In genomic region chr9:98118640-98119601, GRCh38 we compare ENCODE assay signal across 8 cellular contexts. TPM values are rescaled to one million over a fixed set of nuclear protein-coding genes. Genes with fewer than 3 reads are reported as not detected.
DNase-seq lines count a peak whose midpoint lies in the region; ATAC-seq and TF ChIP-seq lines count a peak whose summit lies in the region.

Gene TRIM14 (minus strand): TSS chr9:98119222. CDS start chr9:98119188, 34 bp downstream.

- intact Hi-C loops in activated CD4-positive, alpha-beta memory T cell treated with anti-CD3 and anti-CD28 coated beads for 36 hours (cut with micrococcal nuclease), result loop anchor here (1.0 to 5.0 kb wide), 6 partner anchors 11 to 136 kb away; partner anchors contain the start of gene TBC1D2

- peak; percentile 45 for ATAC-seq in HG02973 (IDR thresholded peaks at IDR 0.05; ENCODE audit: unreplicated experiment)
- peak; percentile 74 for ATAC-seq in stimulated activated effector memory CD8-positive, alpha-beta T cell treated with anti-CD3 and anti-CD28 coated beads, Interleukin-12 subunit alpha, Interleukin-12 subunit beta, amount 100 ng/mL, for 72 hours

- CTCF ChIA-PET in activated CD4-positive, alpha-beta memory T cell treated with anti-CD3 and anti-CD28 coated beads for 36 hours (lab: Charles Lee), result interaction anchor here (0.8 to 3.4 kb wide), 19 partner anchors 8 to 145 kb away, joined by 3 to 22 read pairs (median 5); partner anchors contain the start of genes CORO2A and TBC1D2

- peak; percentile 33 for TF ChIP-seq CTCF in endodermal cell (conservative IDR thresholded peaks at IDR 0.05)
- no peak for TF ChIP-seq CTCF in mesothelial cell of epicardium (IDR thresholded peaks at IDR 0.05; ENCODE audit: unreplicated experiment)

- POLR2A ChIA-PET in activated CD4-positive, alpha-beta memory T cell treated with anti-CD3 and anti-CD28 coated beads for 36 hours (lab: Charles Lee), result interaction anchor here (0.9 to 2.3 kb wide), 13 partner anchors 9 to 197 kb away, joined by 3 to 26 read pairs (median 4); partner anchors contain the start of genes CORO2A, NANS, TBC1D2 and TRMO

- H3K36me3 ChIP-seq in endodermal cell (ENCODE audit: control insufficient read depth, insufficient read depth, low read length), result no peaks in the 10 kb centered on the region

- H3K9me3 Mint-ChIP-seq in activated CD4-positive, alpha-beta memory T cell treated with anti-CD3 and anti-CD28 coated beads for 36 hours, result no peaks in the 10 kb centered on the region
- H3K9me3 Mint-ChIP-seq in endodermal cell, result no peaks in the 10 kb centered on the region
- H3K9me3 Mint-ChIP-seq in mesothelial cell of epicardium, result no peaks in the 10 kb centered on the region
- no peaks in the 10 kb centered on the region for H3K9me3 Mint-ChIP-seq in stimulated activated effector memory CD8-positive, alpha-beta T cell treated with anti-CD3 and anti-CD28 coated beads, Interleukin-12 subunit alpha, Interleukin-12 subunit beta, amount 100 ng/mL, for 72 hours

- no peaks in the 10 kb centered on the region for H3K27me3 ChIP-seq in endodermal cell (ENCODE audit: control insufficient read depth, insufficient read depth, low read length, poor library complexity, severe bottlenecking)

- no peak within 1 kb of the TSS for H3K27ac ChIP-seq in endodermal cell (ENCODE audit: low read depth, low read length)

- H3K4me1 Mint-ChIP-seq in activated CD4-positive, alpha-beta memory T cell treated with anti-CD3 and anti-CD28 coated beads for 36 hours (ENCODE audit: low read depth), result peaks cover 39% of the 10 kb centered on the region
- H3K4me1 Mint-ChIP-seq in endodermal cell (peaks cover 3% of the 10 kb centered on the region), mesothelial cell of epicardium (peaks cover 15% of the 10 kb centered on the region)
- H3K4me1 Mint-ChIP-seq in stimulated activated effector memory CD8-positive, alpha-beta T cell treated with anti-CD3 and anti-CD28 coated beads, Interleukin-12 subunit alpha, Interleukin-12 subunit beta, amount 100 ng/mL, for 72 hours, result peaks cover 40% of the 10 kb centered on the region

- H3K27ac Mint-ChIP-seq in activated CD4-positive, alpha-beta memory T cell treated with anti-CD3 and anti-CD28 coated beads for 36 hours, result peak within 1 kb of the TSS; percentile 95
- H3K27ac Mint-ChIP-seq in endodermal cell, result no peak within 1 kb of the TSS
- H3K27ac Mint-ChIP-seq in mesothelial cell of epicardium, result peak within 1 kb of the TSS; percentile 1
- H3K27ac Mint-ChIP-seq in stimulated activated effector memory CD8-positive, alpha-beta T cell treated with anti-CD3 and anti-CD28 coated beads, Interleukin-12 subunit alpha, Interleukin-12 subunit beta, amount 100 ng/mL, for 72 hours, result peak within 1 kb of the TSS; percentile 91

- peak within 1 kb of the TSS; percentile 89 for H3K4me3 Mint-ChIP-seq in activated CD4-positive, alpha-beta memory T cell treated with anti-CD3 and anti-CD28 coated beads for 36 hours
- peak within 1 kb of the TSS; percentile 65 for H3K4me3 Mint-ChIP-seq in endodermal cell
- peak within 1 kb of the TSS; percentile 64 for H3K4me3 Mint-ChIP-seq in mesothelial cell of epicardium
- H3K4me3 Mint-ChIP-seq in stimulated activated effector memory CD8-positive, alpha-beta T cell treated with anti-CD3 and anti-CD28 coated beads, Interleukin-12 subunit alpha, Interleukin-12 subunit beta, amount 100 ng/mL, for 72 hours, result peak within 1 kb of the TSS; percentile 83

- peaks cover 6% of the 10 kb centered on the region for H3K4me1 ChIP-seq in endodermal cell (ENCODE audit: control insufficient read depth, insufficient read depth, low read length)

- H3K9me3 ChIP-seq in endodermal cell (ENCODE audit: control insufficient read depth, low read length), result no peaks in the 10 kb centered on the region

- H3K4me3 ChIP-seq in endodermal cell (ENCODE audit: low read length), result peak within 1 kb of the TSS; percentile 73

- no peaks in the 10 kb centered on the region for H3K27me3 Mint-ChIP-seq in activated CD4-positive, alpha-beta memory T cell treated with anti-CD3 and anti-CD28 coated beads for 36 hours
- H3K27me3 Mint-ChIP-seq in endodermal cell (ENCODE audit: insufficient read depth) (peaks cover 15% of the 10 kb centered on the region), mesothelial cell of epicardium (ENCODE audit: low read depth) (no peaks in the 10 kb centered on the region)

- no peak within 1 kb of the TSS for H3K9ac ChIP-seq in endodermal cell (ENCODE audit: extremely low read depth, low read length, poor library complexity, severe bottlenecking)

- WGBS in endodermal cell (ENCODE audit: insufficient coverage in 1 of 2, insufficient read length in 1 of 2), 2 experiments, result 7 to 10% methylated on average over 30 to 71 of the region's 71 CpGs

- H3K36me3 Mint-ChIP-seq in activated CD4-positive, alpha-beta memory T cell treated with anti-CD3 and anti-CD28 coated beads for 36 hours, result peaks cover 14% of the 10 kb centered on the region
- H3K36me3 Mint-ChIP-seq in endodermal cell (ENCODE audit: low read depth) (no peaks in the 10 kb centered on the region), mesothelial cell of epicardium (no peaks in the 10 kb centered on the region)
- H3K36me3 Mint-ChIP-seq in stimulated activated effector memory CD8-positive, alpha-beta T cell treated with anti-CD3 and anti-CD28 coated beads, Interleukin-12 subunit alpha, Interleukin-12 subunit beta, amount 100 ng/mL, for 72 hours, result peaks cover 30% of the 10 kb centered on the region

- peak; percentile 87 for DNase-seq in SIG-M5 treated with dmso at 0.1 percent for 504 hours (lab: John Stamatoyannopoulos, UW; ENCODE audit: unreplicated experiment)
- no peak for DNase-seq in SIG-M5 (lab: John Stamatoyannopoulos, UW)
- peak; percentile 71 for DNase-seq in NCI-H226
- DNase-seq in activated CD4-positive, alpha-beta memory T cell treated with anti-CD3 and anti-CD28 coated beads for 36 hours, result peak; percentile 75
- DNase-seq in endodermal cell, result peak; percentile 89
- peak; percentile 35 to 56 for DNase-seq in mesothelial cell of epicardium (ENCODE audit: low spot score in 2 of 2, unreplicated experiment in 2 of 2)
- peak; percentile 41 to 84 for DNase-seq in stimulated activated effector memory CD8-positive, alpha-beta T cell treated with anti-CD3 and anti-CD28 coated beads, Interleukin-12 subunit alpha, Interleukin-12 subunit beta, amount 100 ng/mL, for 72 hours (ENCODE audit: low spot score in 2 of 2)

RNA-seq across cellular contexts. Expression of gene TRIM14, which starts in this region (rescaled TPM):
- total RNA-seq in activated CD4-positive, alpha-beta memory T cell treated with anti-CD3 and anti-CD28 coated beads for 36 hours, result 10 to 100 TPM; 49.1 to 52.7 TPM
- total RNA-seq in endodermal cell (1 to 10 TPM; 3.1 to 5.1 TPM), mesothelial cell of epicardium (10.1 to 12.2 TPM (median 11.5 TPM) in 3 replicates)
- 3.0 TPM for polyA plus RNA-seq in endodermal cell (2013, experiment 1 of 2)
- 1.8 TPM for polyA plus RNA-seq in endodermal cell (2013, experiment 2 of 2)
